Comparison of ENCODE assay signal across 1 cellular context in the genomic region with DNA sequence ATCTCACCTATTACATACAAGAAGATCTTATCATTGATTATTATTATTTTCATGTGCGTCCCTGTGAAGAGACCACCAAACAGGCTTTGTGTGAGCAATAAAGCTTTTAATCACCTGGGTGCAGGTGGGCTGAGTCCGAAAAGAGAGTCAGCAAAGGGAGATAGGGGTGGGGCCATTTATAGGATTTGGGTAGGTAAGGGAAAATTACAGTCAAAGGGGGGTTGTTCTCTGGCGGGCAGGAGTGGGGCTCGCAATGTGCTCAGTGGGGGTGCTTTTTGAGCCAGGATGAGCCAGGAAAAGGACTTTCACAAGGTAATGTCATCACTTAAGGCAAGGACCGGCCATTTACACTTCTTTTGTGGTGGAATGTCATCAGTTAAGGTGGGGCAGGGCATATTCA.
A peak's percentile ranks its signal among the peaks of the same experiment; 100 is the strongest.
TF ChIP-seq lines count a peak whose summit lies in the region.

No MANE protein-coding gene starts in this region.

TF ChIP-seq in H1, 55 proteins besides CTCF, POLR2A, EP300 and RAD21:
- TF ChIP-seq TBP (IDR thresholded peaks at IDR 0.05; ENCODE audit: low read depth, low read length): 0 out of 2 replicates have a peak, but pooled peaks have one; percentile 47
TF ChIP-seq in H1: peak in this region for 1; not testable (repeated sequence) for 54.
